In the genomic region with DNA sequence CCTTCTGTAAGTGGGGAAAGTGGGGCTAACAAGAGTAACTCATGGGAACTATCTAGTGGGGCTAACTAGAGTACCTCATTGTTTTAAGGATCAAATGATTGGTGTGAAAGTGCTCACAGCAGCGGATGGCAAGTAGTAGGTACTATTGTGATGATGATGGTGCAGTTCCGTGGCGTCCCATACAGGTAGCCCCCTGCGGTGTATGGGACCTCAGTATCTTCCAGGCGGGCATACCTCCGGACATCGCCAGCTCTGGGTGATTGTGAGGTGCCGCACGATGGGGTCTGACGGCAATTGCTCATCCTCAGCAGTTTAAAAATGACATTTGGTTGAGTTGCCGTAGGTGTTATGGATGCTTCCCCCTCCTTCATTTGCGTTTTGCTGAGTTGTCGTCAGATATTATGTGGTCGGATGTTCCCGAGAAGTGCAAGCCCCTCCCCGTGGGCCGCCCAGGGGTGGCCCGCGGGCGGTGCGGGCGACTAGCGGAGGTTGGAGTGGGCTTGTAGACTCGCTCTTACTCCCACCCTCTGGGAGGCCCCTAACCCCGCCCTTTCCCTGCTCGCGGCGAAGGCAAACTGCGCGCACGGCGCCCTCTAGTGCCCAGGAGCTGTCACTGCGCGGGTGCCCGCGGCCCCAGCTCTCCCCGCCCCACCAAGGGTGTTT, we compare ENCODE assay signal across 9 cellular contexts. TPM values are rescaled to one million over a fixed set of nuclear protein-coding genes. Genes with fewer than 3 reads are reported as not detected.
A peak's percentile ranks its signal among the peaks of the same experiment; 100 is the strongest.
DNase-seq lines count a peak whose midpoint lies in the region; ATAC-seq and TF ChIP-seq lines count a peak whose summit lies in the region.
"Had no signal": no experiment of that assay in that cellular context is flagged by ENCODE, and none has a peak within 500 bp of the region (broad histone marks: within the 10 kb centered on the region; RNA-seq: fewer than 3 reads in every experiment).

No MANE protein-coding gene starts in this region.

- peak overlapping the region; percentile 61; the same call in 1 of the 2 replicates for H2AFZ ChIP-seq in PC-9

- H3K9me2 ChIP-seq in PC-9 (ENCODE audit: insufficient read depth) = no peaks in the 10 kb centered on the region

- POLR2A ChIA-PET in PC-9 (lab: Charles Lee; ENCODE audit: unreplicated experiment) = no interaction called here

- no peaks in the 10 kb centered on the region for H4K20me1 ChIP-seq in PC-9 (ENCODE audit: insufficient read depth)

- H3K27ac ChIP-seq in PC-9 (no peak overlapping the region), neutrophil (no peak overlapping the region)

- H3K36me3 ChIP-seq in PC-9 (ENCODE audit: low read depth) (no peaks in the 10 kb centered on the region), neutrophil (no peaks in the 10 kb centered on the region)

- H3K79me2 ChIP-seq in PC-9 (ENCODE audit: low read depth) = no peaks in the 10 kb centered on the region

- DNase-seq in COLO668 (lab: John Stamatoyannopoulos, UW; ENCODE audit: unreplicated experiment) (peak; percentile 19), PC-9 (peak; percentile 37 to 66), activated T-helper 1 cell treated with Interleukin-2 at 50 U/mL for 16 hours (ENCODE audit: low read depth) (peak; percentile 68), fibroblast of villous mesenchyme (ENCODE audit: low read depth) (peak; percentile 32), stromal cell of bone marrow (ENCODE audit: low read depth) (peak; percentile 4)

- ATAC-seq in GM19467 (IDR thresholded peaks at IDR 0.05; ENCODE audit: unreplicated experiment) (peak; percentile 98), HG03571 (IDR thresholded peaks at IDR 0.05; ENCODE audit: unreplicated experiment) (peak; percentile 100)

- H3K27me3 ChIP-seq in PC-9 (ENCODE audit: insufficient read depth, low read depth) (peaks cover 74% of the 10 kb centered on the region), neutrophil (peaks cover 75% of the 10 kb centered on the region)

- CTCF ChIA-PET in PC-9 (lab: Charles Lee) = interaction anchor here (0.7 kb wide), 1 partner anchor 29 kb away, joined by 3 read pairs; no protein-coding TSS in a partner anchor

- H3K4me3 ChIP-seq in PC-9 (peak overlapping the region; percentile 50; the same call in 1 of the 2 replicates), fibroblast of villous mesenchyme (ENCODE audit: low read depth, low read length) (peak overlapping the region; percentile 52), neutrophil (ENCODE audit: low read depth in 1 of 2, low read length in 1 of 2) (peak overlapping the region; percentile 20 to 36)

- TF ChIP-seq CTCF in PC-9 (conservative IDR thresholded peaks at IDR 0.05) (peak; percentile 95), fibroblast of villous mesenchyme (IDR thresholded peaks at IDR 0.05; ENCODE audit: insufficient read depth, low read depth, low read length) (peak; percentile 77), neutrophil (IDR thresholded peaks at IDR 0.05) (peak; percentile 45)

- H3F3A ChIP-seq in PC-9 (ENCODE audit: insufficient read depth, low read depth) = no peaks in the 10 kb centered on the region

- peak overlapping the region; percentile 82 for H3K4me2 ChIP-seq in PC-9

- no peaks in the 10 kb centered on the region for H3K9me3 ChIP-seq in PC-9 (ENCODE audit: insufficient read depth, low read depth)
- no peaks in the 10 kb centered on the region for H3K9me3 ChIP-seq in neutrophil

- intact Hi-C loops in PC-9 (cut with micrococcal nuclease; ENCODE audit: unreplicated experiment) = loop anchor here (1.0 to 10.0 kb wide), 2 partner anchors 97 to 341 kb away; no protein-coding TSS in a partner anchor

- no peaks in the 10 kb centered on the region for H3K4me1 ChIP-seq in PC-9 (replicated peaks; ENCODE audit: insufficient read depth)
- H3K4me1 ChIP-seq in neutrophil (ENCODE audit: control insufficient read depth in 1 of 2, insufficient read depth in 1 of 2, low read depth in 1 of 2, low read length in 1 of 2) = peaks cover 6 to 11% of the 10 kb centered on the region in 2 experiments

- no TSS peak for BruUV-seq in PC-9 (replicated peaks; lab: Mats Ljungman, UMichigan)

RNA-seq across cellular contexts. Expression of gene GPR101, which starts 18.3 kb away (rescaled TPM):
- total RNA-seq in PC-9 (2021) = not detected in 2 replicates
- not detected in 2 replicates for total RNA-seq in fibroblast of villous mesenchyme
- total RNA-seq: glomerular endothelial cell had no signal

Comparison
In these comparisons a context has a peak if more than half of its experiments do, and no peak if none do; other contexts are left out.
1. DNase-seq: peak in every context shown above with its lines; median percentile 68 in activated T-helper 1 cell treated with Interleukin-2 at 50 U/mL for 16 hours; 52 in PC-9; 32 in fibroblast of villous mesenchyme; 19 in COLO668; 4 in stromal cell of bone marrow.
2. CTCF ChIP-seq: peak in every context shown above with its lines; median percentile 95 in PC-9; 77 in fibroblast of villous mesenchyme; 45 in neutrophil.